7 cellular contexts compared by ENCODE assay signal in genomic region chr6:4607026-4607704, GRCh38.
DNase-seq lines count a peak whose midpoint lies in the region; ATAC-seq and TF ChIP-seq lines count a peak whose summit lies in the region.

No MANE protein-coding gene starts in this region.

- H3K36me3 ChIP-seq in MG63 (no peaks in the 10 kb centered on the region), tibial artery (no peaks in the 10 kb centered on the region)
- no peaks in the 10 kb centered on the region for H3K36me3 ChIP-seq in CD8-positive, alpha-beta T cell (ENCODE audit: insufficient read depth, low read length)

- H3K9me3 ChIP-seq in MG63, result no peaks in the 10 kb centered on the region
- no peaks in the 10 kb centered on the region for H3K9me3 ChIP-seq in tibial artery
- no peaks in the 10 kb centered on the region for H3K9me3 ChIP-seq in CD8-positive, alpha-beta T cell (ENCODE audit: low read length)

- H3K4me3 ChIP-seq in MG63 (no peak overlapping the region), tibial artery (peak overlapping the region in 1 of 2 donors; percentile 7)
- no peak overlapping the region for H3K4me3 ChIP-seq in CD8-positive, alpha-beta T cell (ENCODE audit: low read depth, low read length)

- peak; percentile 89 for DNase-seq in MG63
- DNase-seq in iris pigment epithelial cell (ENCODE audit: low read depth), result peak; percentile 68
- DNase-seq in tibial artery, result peak in 1 of 2 donors; percentile 73
- no peak for DNase-seq in CD8-positive, alpha-beta T cell

- no peak overlapping the region for H3K4me3 Mint-ChIP-seq in CD8-positive, alpha-beta T cell

- POLR2A ChIA-PET in CD8-positive, alpha-beta T cell (lab: Charles Lee), result interaction anchor here (0.7 kb wide), 1 partner anchor 1176 kb away, joined by 3 read pairs; no protein-coding TSS in a partner anchor

- H3K27me3 Mint-ChIP-seq in CD8-positive, alpha-beta T cell (ENCODE audit: low read depth), result peaks cover 10% of the 10 kb centered on the region

- H3K27ac ChIP-seq in angular gyrus (ENCODE audit: low read depth, low read length) (peak overlapping the region; percentile 66), tibial artery (peak overlapping the region; percentile 25 to 30)
- no peak overlapping the region for H3K27ac ChIP-seq in CD8-positive, alpha-beta T cell (ENCODE audit: low read depth, low read length)

- H3K9me3 Mint-ChIP-seq in CD8-positive, alpha-beta T cell, result no peaks in the 10 kb centered on the region

- ATAC-seq in CD8-positive, alpha-beta T cell, result no peak
- ATAC-seq in GM18498 (IDR thresholded peaks at IDR 0.05; ENCODE audit: unreplicated experiment) (no peak), GM21423 (IDR thresholded peaks at IDR 0.05; ENCODE audit: unreplicated experiment) (no peak)

- H3K4me1 ChIP-seq in tibial artery, result peaks cover 0 to 47% (median 31%) of the 10 kb centered on the region in 4 donors
- peaks cover 20% of the 10 kb centered on the region for H3K4me1 ChIP-seq in CD8-positive, alpha-beta T cell (ENCODE audit: insufficient read depth, low read length)

- peaks cover 19% of the 10 kb centered on the region for H3K4me1 Mint-ChIP-seq in CD8-positive, alpha-beta T cell (ENCODE audit: low read depth)

- H3K27me3 ChIP-seq in MG63, result no peaks in the 10 kb centered on the region
- no peaks in the 10 kb centered on the region for H3K27me3 ChIP-seq in tibial artery
- no peaks in the 10 kb centered on the region for H3K27me3 ChIP-seq in CD8-positive, alpha-beta T cell (ENCODE audit: insufficient read depth, low read length)

- no peak for TF ChIP-seq CTCF in tibial artery (IDR thresholded peaks at IDR 0.05)
- no peak for TF ChIP-seq CTCF in CD8-positive, alpha-beta T cell (IDR thresholded peaks at IDR 0.05)

- intact Hi-C loops in tibial artery (cut with DNase I; ENCODE audit: low total_unique reads), result loop anchor here (10.0 kb wide), 1 partner anchor 608 kb away; no protein-coding TSS in a partner anchor
- intact Hi-C loops in CD8-positive, alpha-beta T cell (cut with DNase I, micrococcal nuclease), result no loop called here

- H3K27ac Mint-ChIP-seq in CD8-positive, alpha-beta T cell, result no peak overlapping the region

- CTCF ChIA-PET in CD8-positive, alpha-beta T cell (lab: Charles Lee), result no interaction called here

- no peaks in the 10 kb centered on the region for H3K36me3 Mint-ChIP-seq in CD8-positive, alpha-beta T cell

Comparison
In these comparisons a context has a peak if more than half of its experiments do, and no peak if none do; other contexts are left out.
1. DNase-seq: peak in MG63 (single experiment) and iris pigment epithelial cell (single experiment); none in CD8-positive, alpha-beta T cell (0 of 7).